1 cellular context compared by ENCODE assay signal in the genomic region with DNA sequence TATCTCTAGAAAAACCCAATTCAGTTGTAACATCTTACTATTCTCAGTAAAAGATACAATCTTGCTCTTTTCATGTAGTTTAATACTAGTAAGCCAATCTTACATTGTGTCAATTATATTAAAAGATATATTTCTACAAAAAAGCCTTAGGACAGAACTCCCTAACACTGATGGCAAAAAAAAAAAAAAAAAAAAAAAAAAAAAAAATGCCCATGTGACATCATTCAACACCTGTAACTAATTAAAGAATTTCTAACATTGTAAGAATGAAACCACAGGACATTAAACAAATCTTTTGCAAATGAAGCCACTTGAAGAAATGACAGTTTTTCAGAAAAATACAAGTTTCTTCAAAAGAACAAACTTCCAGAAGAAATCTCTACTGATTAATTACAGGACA.
TF ChIP-seq lines count a peak whose summit lies in the region.

No MANE protein-coding gene starts in this region.

TF ChIP-seq in SK-N-SH treated with all-trans-retinoic acid at 6 μM for 48 hours, 23 proteins besides CTCF, POLR2A, EP300 and RAD21 (continued from another document):
- TF ChIP-seq, protein P1, sequence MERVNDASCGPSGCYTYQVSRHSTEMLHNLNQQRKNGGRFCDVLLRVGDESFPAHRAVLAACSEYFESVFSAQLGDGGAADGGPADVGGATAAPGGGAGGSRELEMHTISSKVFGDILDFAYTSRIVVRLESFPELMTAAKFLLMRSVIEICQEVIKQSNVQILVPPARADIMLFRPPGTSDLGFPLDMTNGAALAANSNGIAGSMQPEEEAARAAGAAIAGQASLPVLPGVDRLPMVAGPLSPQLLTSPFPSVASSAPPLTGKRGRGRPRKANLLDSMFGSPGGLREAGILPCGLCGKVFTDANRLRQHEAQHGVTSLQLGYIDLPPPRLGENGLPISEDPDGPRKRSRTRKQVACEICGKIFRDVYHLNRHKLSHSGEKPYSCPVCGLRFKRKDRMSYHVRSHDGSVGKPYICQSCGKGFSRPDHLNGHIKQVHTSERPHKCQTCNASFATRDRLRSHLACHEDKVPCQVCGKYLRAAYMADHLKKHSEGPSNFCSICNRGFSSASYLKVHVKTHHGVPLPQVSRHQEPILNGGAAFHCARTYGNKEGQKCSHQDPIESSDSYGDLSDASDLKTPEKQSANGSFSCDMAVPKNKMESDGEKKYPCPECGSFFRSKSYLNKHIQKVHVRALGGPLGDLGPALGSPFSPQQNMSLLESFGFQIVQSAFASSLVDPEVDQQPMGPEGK (CRISPR knock-in tag; IDR thresholded peaks at IDR 0.05; ENCODE audit: borderline replicate concordance): no peak
- no peak for TF ChIP-seq ZNF565 (CRISPR knock-in tag; conservative IDR thresholded peaks at IDR 0.05; ENCODE audit: low read depth)
- no peak for TF ChIP-seq ZNF70 (CRISPR knock-in tag; IDR thresholded peaks at IDR 0.05)
- TF ChIP-seq, protein P2, sequence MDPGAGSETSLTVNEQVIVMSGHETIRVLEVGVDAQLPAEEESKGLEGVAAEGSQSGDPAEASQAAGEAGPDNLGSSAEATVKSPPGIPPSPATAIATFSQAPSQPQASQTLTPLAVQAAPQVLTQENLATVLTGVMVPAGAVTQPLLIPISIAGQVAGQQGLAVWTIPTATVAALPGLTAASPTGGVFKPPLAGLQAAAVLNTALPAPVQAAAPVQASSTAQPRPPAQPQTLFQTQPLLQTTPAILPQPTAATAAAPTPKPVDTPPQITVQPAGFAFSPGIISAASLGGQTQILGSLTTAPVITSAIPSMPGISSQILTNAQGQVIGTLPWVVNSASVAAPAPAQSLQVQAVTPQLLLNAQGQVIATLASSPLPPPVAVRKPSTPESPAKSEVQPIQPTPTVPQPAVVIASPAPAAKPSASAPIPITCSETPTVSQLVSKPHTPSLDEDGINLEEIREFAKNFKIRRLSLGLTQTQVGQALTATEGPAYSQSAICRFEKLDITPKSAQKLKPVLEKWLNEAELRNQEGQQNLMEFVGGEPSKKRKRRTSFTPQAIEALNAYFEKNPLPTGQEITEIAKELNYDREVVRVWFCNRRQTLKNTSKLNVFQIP (CRISPR knock-in tag; IDR thresholded peaks at IDR 0.05; ENCODE audit: borderline replicate concordance, low read depth): no peak
- no peak for TF ChIP-seq ZFP30 (CRISPR knock-in tag; IDR thresholded peaks at IDR 0.05)
- no peak for TF ChIP-seq ISL1 (CRISPR knock-in tag; IDR thresholded peaks at IDR 0.05)
- TF ChIP-seq BACH2 (CRISPR knock-in tag; IDR thresholded peaks at IDR 0.05; ENCODE audit: borderline replicate concordance): no peak
- no peak for TF ChIP-seq ESRRG (CRISPR knock-in tag; IDR thresholded peaks at IDR 0.05)
- TF ChIP-seq, protein P3, sequence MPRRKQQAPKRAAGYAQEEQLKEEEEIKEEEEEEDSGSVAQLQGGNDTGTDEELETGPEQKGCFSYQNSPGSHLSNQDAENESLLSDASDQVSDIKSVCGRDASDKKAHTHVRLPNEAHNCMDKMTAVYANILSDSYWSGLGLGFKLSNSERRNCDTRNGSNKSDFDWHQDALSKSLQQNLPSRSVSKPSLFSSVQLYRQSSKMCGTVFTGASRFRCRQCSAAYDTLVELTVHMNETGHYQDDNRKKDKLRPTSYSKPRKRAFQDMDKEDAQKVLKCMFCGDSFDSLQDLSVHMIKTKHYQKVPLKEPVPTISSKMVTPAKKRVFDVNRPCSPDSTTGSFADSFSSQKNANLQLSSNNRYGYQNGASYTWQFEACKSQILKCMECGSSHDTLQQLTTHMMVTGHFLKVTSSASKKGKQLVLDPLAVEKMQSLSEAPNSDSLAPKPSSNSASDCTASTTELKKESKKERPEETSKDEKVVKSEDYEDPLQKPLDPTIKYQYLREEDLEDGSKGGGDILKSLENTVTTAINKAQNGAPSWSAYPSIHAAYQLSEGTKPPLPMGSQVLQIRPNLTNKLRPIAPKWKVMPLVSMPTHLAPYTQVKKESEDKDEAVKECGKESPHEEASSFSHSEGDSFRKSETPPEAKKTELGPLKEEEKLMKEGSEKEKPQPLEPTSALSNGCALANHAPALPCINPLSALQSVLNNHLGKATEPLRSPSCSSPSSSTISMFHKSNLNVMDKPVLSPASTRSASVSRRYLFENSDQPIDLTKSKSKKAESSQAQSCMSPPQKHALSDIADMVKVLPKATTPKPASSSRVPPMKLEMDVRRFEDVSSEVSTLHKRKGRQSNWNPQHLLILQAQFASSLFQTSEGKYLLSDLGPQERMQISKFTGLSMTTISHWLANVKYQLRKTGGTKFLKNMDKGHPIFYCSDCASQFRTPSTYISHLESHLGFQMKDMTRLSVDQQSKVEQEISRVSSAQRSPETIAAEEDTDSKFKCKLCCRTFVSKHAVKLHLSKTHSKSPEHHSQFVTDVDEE (CRISPR knock-in tag; IDR thresholded peaks at IDR 0.05): no peak
- no peak for TF ChIP-seq SNAI2 (CRISPR knock-in tag; IDR thresholded peaks at IDR 0.05)
- TF ChIP-seq TOX (CRISPR knock-in tag; IDR thresholded peaks at IDR 0.05; ENCODE audit: borderline replicate concordance): no peak
- TF ChIP-seq GLIS3 (CRISPR knock-in tag; IDR thresholded peaks at IDR 0.05): no peak
- TF ChIP-seq OSR1 (CRISPR knock-in tag; IDR thresholded peaks at IDR 0.05): no peak
